In genomic region chr10:74255800-74256422, GRCh38 we compare ENCODE assay signal across 16 cellular contexts.
A peak's percentile ranks its signal among the peaks of the same experiment; 100 is the strongest.
DNase-seq lines count a peak whose midpoint lies in the region; TF ChIP-seq lines count a peak whose summit lies in the region.
"Had no signal": no experiment of that assay in that cellular context is flagged by ENCODE, and none has a peak within 500 bp of the region (broad histone marks: within the 10 kb centered on the region; RNA-seq: fewer than 3 reads in every experiment).

No MANE protein-coding gene starts in this region.

- 66 to 72% methylated on average over 5 of the region's 5 CpGs for WGBS in lower leg skin, 2 donors

- no peaks in the 10 kb centered on the region for H3K36me3 Mint-ChIP-seq in chondrocyte (ENCODE audit: low read depth)

- H3K9me3 Mint-ChIP-seq in chondrocyte (ENCODE audit: low read depth), result no peaks in the 10 kb centered on the region
- H3K9me3 Mint-ChIP-seq: activated T-helper 17 cell treated with anti-CD3 and anti-CD28 coated beads, Interleukin-2, amount 50 U/mL, for 72 hours had no signal

- no peaks in the 10 kb centered on the region for H3K27me3 Mint-ChIP-seq in chondrocyte (ENCODE audit: low read depth)
- H3K27me3 Mint-ChIP-seq: activated T-helper 17 cell treated with anti-CD3 and anti-CD28 coated beads, Interleukin-2, amount 50 U/mL, for 72 hours; progenitor cell of endocrine pancreas had no signal

- H3K4me3 Mint-ChIP-seq in chondrocyte (ENCODE audit: unreplicated experiment), result no peak overlapping the region
- H3K4me3 Mint-ChIP-seq: activated T-helper 17 cell treated with anti-CD3 and anti-CD28 coated beads, Interleukin-2, amount 50 U/mL, for 72 hours had no signal

- no peak overlapping the region for H3K9ac ChIP-seq in SK-N-MC (ENCODE audit: insufficient read length)
- H3K9ac ChIP-seq in iPS-18a (ENCODE audit: low read length), result no peak overlapping the region

- TF ChIP-seq CTCF in HL-60 (IDR thresholded peaks at IDR 0.05; ENCODE audit: insufficient read depth, low read length), result no peak
- no peak for TF ChIP-seq CTCF in lower leg skin (IDR thresholded peaks at IDR 0.05)
- no peak for TF ChIP-seq CTCF in chondrocyte (IDR thresholded peaks at IDR 0.05)

- peak; percentile 3 for DNase-seq in AG08395 (ENCODE audit: low spot score)
- peak; percentile 25 to 57 for DNase-seq in HL-60 (ENCODE audit: low read depth in 1 of 2, low spot score in 1 of 2)
- peak; percentile 68 for DNase-seq in SK-N-MC (ENCODE audit: low read depth, low spot score)
- DNase-seq in DMS153 treated with DMSO at 0.1 percent for 48 hours (lab: John Stamatoyannopoulos, UW; ENCODE audit: unreplicated experiment), result no peak
- DNase-seq in lower leg skin (ENCODE audit: low spot score in 2 of 2), result no peak
- no peak for DNase-seq in iPS-NIHi7 (ENCODE audit: extremely low spot score)
- no peak for DNase-seq in chondrocyte (ENCODE audit: low spot score)
- DNase-seq: ACHN, DMS79 treated with DMSO at 0.1 percent for 48 hours, GOT3, NCI-H1436 treated with DMSO at 0.1 percent for 48 hours, NCI-H774 had no signal

- H3K27ac ChIP-seq in HL-60 (replicated peaks), result no peak overlapping the region
- H3K27ac ChIP-seq in SK-N-MC, result no peak overlapping the region
- no peak overlapping the region for H3K27ac ChIP-seq in iPS-18a (ENCODE audit: low read length)

- no peaks in the 10 kb centered on the region for H3K27me3 ChIP-seq in HL-60 (ENCODE audit: insufficient read depth, poor library complexity, severe bottlenecking)
- H3K27me3 ChIP-seq in iPS-18a (ENCODE audit: control insufficient read depth, insufficient read depth, low read length), result no peaks in the 10 kb centered on the region

- no peak overlapping the region for H3K27ac Mint-ChIP-seq in chondrocyte (ENCODE audit: unreplicated experiment)
- H3K27ac Mint-ChIP-seq: activated T-helper 17 cell treated with anti-CD3 and anti-CD28 coated beads, Interleukin-2, amount 50 U/mL, for 72 hours had no signal

- peaks cover 33% of the 10 kb centered on the region for H3K4me1 ChIP-seq in iPS-18a (ENCODE audit: control insufficient read depth, low read depth, low read length)

- intact Hi-C loops in lower leg skin (cut with DNase I; ENCODE audit: low total_unique reads), result no loop called here

- H3K4me1 Mint-ChIP-seq in chondrocyte (ENCODE audit: low read depth), result peaks cover 8% of the 10 kb centered on the region

- TF ChIP-seq POLR2A in lower leg skin (IDR thresholded peaks at IDR 0.05), result no peak

- H3K4me3 ChIP-seq in HL-60 (replicated peaks; ENCODE audit: insufficient read depth, low read length) (no peak overlapping the region), SK-N-MC (no peak overlapping the region), iPS-18a (ENCODE audit: low read length) (peak overlapping the region; percentile 27), lower leg skin (ENCODE audit: low read depth, poor library complexity, severe bottlenecking) (no peak overlapping the region)
- H3K4me3 ChIP-seq: GM12878 had no signal

- H3K36me3 ChIP-seq in SK-N-MC (ENCODE audit: insufficient read depth, low read length) (no peaks in the 10 kb centered on the region), iPS-18a (ENCODE audit: control insufficient read depth, low read depth, low read length) (no peaks in the 10 kb centered on the region)

- H3K9me3 ChIP-seq in SK-N-MC (ENCODE audit: low read depth, low read length) (no peaks in the 10 kb centered on the region), iPS-18a (ENCODE audit: control insufficient read depth, low read depth, low read length) (no peaks in the 10 kb centered on the region)

Comparison
In these comparisons a context has a peak if more than half of its experiments do, and no peak if none do; other contexts are left out.
1. DNase-seq: peak in AG08395 (single experiment), HL-60 (2 of 2) and SK-N-MC (single experiment); none in DMS153 treated with DMSO at 0.1 percent for 48 hours (single experiment), lower leg skin (0 of 2), iPS-NIHi7 (single experiment) and chondrocyte (single experiment).